ENCODE assay signal across 16 cellular contexts in the genomic region with DNA sequence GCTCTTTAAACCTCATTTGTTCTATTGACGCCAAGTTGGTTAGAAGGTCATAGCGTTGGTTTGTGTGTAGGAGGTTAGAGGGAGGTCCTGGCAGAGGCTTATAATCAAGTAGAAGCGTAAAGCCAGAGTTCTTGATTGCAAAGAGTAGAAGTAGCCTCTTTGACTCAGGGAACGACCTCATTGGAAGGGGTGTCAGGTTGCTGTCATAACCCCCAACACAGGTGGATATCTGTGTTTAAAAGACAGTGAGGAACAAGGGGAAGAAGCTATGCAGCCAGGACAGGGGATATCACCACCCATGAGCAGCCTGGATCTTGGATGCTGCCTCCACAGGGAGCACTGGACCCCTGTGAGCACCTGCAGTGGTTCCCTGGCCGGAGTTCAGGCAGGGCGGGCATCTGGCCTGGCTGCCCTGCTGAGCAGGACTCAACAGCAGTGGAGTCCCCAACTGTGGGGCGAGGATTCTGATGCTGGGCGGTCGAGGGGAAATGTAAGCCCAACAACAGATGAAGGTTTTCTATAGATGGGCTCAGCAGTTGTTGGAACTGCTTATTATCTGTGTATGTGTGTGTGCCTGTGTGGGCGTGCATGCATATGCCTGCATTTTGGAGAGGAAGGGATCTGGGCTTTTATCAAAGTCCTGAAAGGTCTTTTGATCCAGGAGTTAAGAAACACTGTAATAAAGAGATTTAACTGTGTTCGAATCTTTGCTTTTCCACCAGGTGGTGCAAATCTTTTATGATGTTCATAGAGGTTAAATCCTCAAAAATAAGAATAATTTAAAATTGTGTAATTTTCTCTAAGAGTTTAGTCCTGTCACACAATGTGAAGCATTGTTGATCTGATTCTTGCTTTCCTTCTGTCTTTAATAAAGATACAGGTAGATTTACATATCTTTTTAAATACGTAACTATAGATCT. TPM values are rescaled to one million over a fixed set of nuclear protein-coding genes. Genes with fewer than 3 reads are reported as not detected.
DNase-seq lines count a peak whose midpoint lies in the region; ATAC-seq, FAIRE-seq and TF ChIP-seq lines count a peak whose summit lies in the region.
"Had no signal": no experiment of that assay in that cellular context is flagged by ENCODE, and none has a peak within 500 bp of the region (broad histone marks: within the 10 kb centered on the region; RNA-seq: fewer than 3 reads in every experiment).

No MANE protein-coding gene starts in this region.

- no peak for DNase-seq in CD8-positive, alpha-beta T cell
- DNase-seq in Panc1 (ENCODE audit: low read depth, low spot score), result no peak
- peak; percentile 28 for DNase-seq in fibroblast of peridontal ligament (ENCODE audit: extremely low read depth)
- DNase-seq in posterior cingulate gyrus, result no peak
- DNase-seq in progenitor cell of endocrine pancreas (ENCODE audit: low spot score, unreplicated experiment), result no peak
- DNase-seq: amygdala, C1 segment of cervical spinal cord, colonic mucosa, head of caudate nucleus, NCI-H446 treated with DMSO at 0.1 percent for 48 hours, SW 1271 had no signal

- in situ Hi-C loops in Panc1 (cut with HindIII; ENCODE audit: low pct_unique_long_range_greater_than_20kb, low sequenced_read_pairs), result no loop called here

- no peaks in the 10 kb centered on the region for H3K9me3 Mint-ChIP-seq in CD8-positive, alpha-beta T cell
- H3K9me3 Mint-ChIP-seq in progenitor cell of endocrine pancreas (ENCODE audit: low read depth), result no peaks in the 10 kb centered on the region

- H3K4me3 Mint-ChIP-seq in CD8-positive, alpha-beta T cell, result no peak overlapping the region
- no peak overlapping the region for H3K4me3 Mint-ChIP-seq in progenitor cell of endocrine pancreas (ENCODE audit: low read depth)

- no peaks in the 10 kb centered on the region for H3K36me3 ChIP-seq in CD8-positive, alpha-beta T cell (ENCODE audit: insufficient read depth, low read length)
- H3K36me3 ChIP-seq in Panc1 (ENCODE audit: control insufficient read depth, insufficient read depth, low read length), result no peaks in the 10 kb centered on the region
- H3K36me3 ChIP-seq: colonic mucosa, tibial nerve had no signal

- CTCF ChIA-PET in CD8-positive, alpha-beta T cell (lab: Charles Lee), result interaction anchor here (0.7 to 1.6 kb wide), 3 partner anchors 30 to 384 kb away, joined by 3 to 4 read pairs (median 3); partner anchors contain the start of gene EDN1
- CTCF ChIA-PET in Panc1 (lab: Charles Lee), result no interaction called here

- peak overlapping the region; percentile 69 for H3K27ac Mint-ChIP-seq in CD8-positive, alpha-beta T cell
- H3K27ac Mint-ChIP-seq in progenitor cell of endocrine pancreas, result no peak overlapping the region

- no TSS peak for BruUV-seq in Panc1 (replicated peaks; lab: Mats Ljungman, UMichigan)

- no peak overlapping the region for H3K27ac ChIP-seq in CD8-positive, alpha-beta T cell (ENCODE audit: low read depth, low read length)
- H3K27ac ChIP-seq in Panc1 (ENCODE audit: low read length), result no peak overlapping the region
- H3K27ac ChIP-seq: colonic mucosa, tibial nerve had no signal

- H3K36me3 Mint-ChIP-seq in CD8-positive, alpha-beta T cell, result peaks cover 7% of the 10 kb centered on the region
- peaks cover 9% of the 10 kb centered on the region for H3K36me3 Mint-ChIP-seq in progenitor cell of endocrine pancreas (ENCODE audit: insufficient read depth)

- POLR2A ChIA-PET in CD8-positive, alpha-beta T cell (lab: Charles Lee), result no interaction called here
- POLR2A ChIA-PET in Panc1 (lab: Charles Lee), result no interaction called here

- no peak overlapping the region for H3K4me3 ChIP-seq in CD8-positive, alpha-beta T cell (ENCODE audit: low read depth, low read length)
- H3K4me3 ChIP-seq in Panc1 (ENCODE audit: low read depth in 2 of 2, low read length in 2 of 2), result no peak overlapping the region
- H3K4me3 ChIP-seq: colonic mucosa, tibial nerve had no signal

- peaks cover 15% of the 10 kb centered on the region for H3K4me1 ChIP-seq in CD8-positive, alpha-beta T cell (ENCODE audit: insufficient read depth, low read length)
- H3K4me1 ChIP-seq in Panc1 (ENCODE audit: control insufficient read depth, insufficient read depth, low read length), result no peaks in the 10 kb centered on the region
- H3K4me1 ChIP-seq: colonic mucosa had no signal

- no peak for ATAC-seq in CD8-positive, alpha-beta T cell
- ATAC-seq in Panc1 (no peak), HG02571 (IDR thresholded peaks at IDR 0.05; ENCODE audit: unreplicated experiment) (no peak), GM19467 (IDR thresholded peaks at IDR 0.05; ENCODE audit: unreplicated experiment) (no peak)

- intact Hi-C loops in CD8-positive, alpha-beta T cell (cut with DNase I, micrococcal nuclease), result loop anchor here in 1 of 2 experiments (2.0 to 10.0 kb wide), 2 partner anchors 15 to 215 kb away; no protein-coding TSS in a partner anchor
- intact Hi-C loops in Panc1 (cut with micrococcal nuclease; ENCODE audit: unreplicated experiment) (no loop called here), posterior cingulate gyrus (cut with DNase I) (loop anchor here (10.0 kb wide), 1 partner anchor 385 kb away; no protein-coding TSS in a partner anchor)

- FAIRE-seq in A204.1 (lab: Jason Lieb, UNC), result peak; percentile 61
- FAIRE-seq: GM12892 had no signal

- H3K27me3 Mint-ChIP-seq in CD8-positive, alpha-beta T cell (ENCODE audit: low read depth), result no peaks in the 10 kb centered on the region
- H3K27me3 Mint-ChIP-seq in progenitor cell of endocrine pancreas, result no peaks in the 10 kb centered on the region

- H3K27me3 ChIP-seq in CD8-positive, alpha-beta T cell (ENCODE audit: insufficient read depth, low read length), result no peaks in the 10 kb centered on the region
- no peaks in the 10 kb centered on the region for H3K27me3 ChIP-seq in Panc1 (ENCODE audit: control insufficient read depth, insufficient read depth, low read length)
- H3K27me3 ChIP-seq: colonic mucosa, tibial nerve had no signal

- no peak for TF ChIP-seq CTCF in CD8-positive, alpha-beta T cell (IDR thresholded peaks at IDR 0.05)
- peak; percentile 8; the same call in 1 of the 2 replicates for TF ChIP-seq CTCF in Panc1 (IDR thresholded peaks at IDR 0.05)
- TF ChIP-seq CTCF in progenitor cell of endocrine pancreas (IDR thresholded peaks at IDR 0.05; ENCODE audit: unreplicated experiment), result no peak

- H3K4me1 Mint-ChIP-seq in CD8-positive, alpha-beta T cell (ENCODE audit: low read depth), result peaks cover 63% of the 10 kb centered on the region
- peaks cover 21% of the 10 kb centered on the region for H3K4me1 Mint-ChIP-seq in progenitor cell of endocrine pancreas (ENCODE audit: low read depth)

- H3K9me3 ChIP-seq in CD8-positive, alpha-beta T cell (ENCODE audit: low read length), result no peaks in the 10 kb centered on the region
- H3K9me3 ChIP-seq in Panc1 (ENCODE audit: control insufficient read depth, insufficient read depth, low read depth, low read length), result no peaks in the 10 kb centered on the region
- H3K9me3 ChIP-seq: colonic mucosa, tibial nerve had no signal

RNA-seq across cellular contexts. Expression of gene HIVEP1, which starts 27.7 kb away (rescaled TPM):
- 10 to 100 TPM; 72.7 to 79.4 TPM for total RNA-seq in CD8-positive, alpha-beta T cell
- 16.7 TPM for total RNA-seq in Panc1 (2021; ENCODE audit: unreplicated experiment)
- 9.8 TPM for polyA plus RNA-seq in Panc1 (2012; ENCODE audit: insufficient read length)
- 29.8 and 35.7 TPM in 2 replicates for total RNA-seq in progenitor cell of endocrine pancreas
